9 cellular contexts compared by ENCODE assay signal in the genomic region with DNA sequence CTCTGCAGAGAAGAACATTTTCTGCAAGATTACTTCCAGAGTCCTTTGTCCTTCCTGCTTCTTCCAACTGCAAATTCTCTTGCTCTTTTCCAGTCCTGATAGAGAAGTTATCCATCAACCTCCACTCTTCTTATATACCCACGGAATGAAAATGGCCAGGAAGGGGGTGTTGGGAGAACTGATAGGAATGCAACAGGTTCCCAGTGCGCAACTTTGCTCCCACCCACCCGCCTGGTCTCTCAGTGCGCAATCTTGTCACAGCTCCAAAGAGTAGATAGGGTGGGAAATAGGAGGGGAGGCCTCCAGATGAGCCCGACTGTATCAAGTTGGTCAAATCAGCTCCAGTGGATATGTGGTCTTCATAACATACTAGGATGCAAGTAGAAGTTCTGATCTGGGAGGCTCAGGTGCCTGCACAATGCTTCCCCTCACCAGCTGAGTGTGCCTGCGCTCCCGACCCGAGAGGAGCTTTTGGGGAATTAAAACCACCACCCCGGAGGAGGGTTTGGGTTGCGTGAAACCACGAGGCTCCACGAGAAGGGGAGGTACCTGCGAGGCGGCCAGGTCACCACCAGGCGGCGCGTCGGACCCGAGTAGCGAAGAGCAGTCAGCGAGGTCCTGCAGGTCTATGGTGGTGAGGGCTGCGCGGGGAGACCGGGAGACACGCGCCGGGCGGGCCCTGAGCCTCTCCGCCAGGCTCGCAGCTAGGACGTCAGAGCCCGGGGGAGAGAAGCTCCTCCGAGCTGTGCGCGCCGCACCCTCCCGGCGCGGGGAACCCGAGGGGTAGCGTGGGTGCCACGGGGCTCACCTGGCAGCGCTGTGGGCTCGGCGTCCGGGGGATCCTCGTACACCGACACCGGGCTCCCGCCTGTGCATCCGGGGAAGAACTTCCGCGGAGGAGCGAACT. TPM values are rescaled to one million over a fixed set of nuclear protein-coding genes. Genes with fewer than 3 reads are reported as not detected.
DNase-seq lines count a peak whose midpoint lies in the region; ATAC-seq and TF ChIP-seq lines count a peak whose summit lies in the region.
"Had no signal": no experiment of that assay in that cellular context is flagged by ENCODE, and none has a peak within 500 bp of the region (broad histone marks: within the 10 kb centered on the region; RNA-seq: fewer than 3 reads in every experiment).

No MANE protein-coding gene starts in this region.

- 5% methylated on average over 54 of the region's 54 CpGs for WGBS in HUES64
- 5 to 11% (median 8%) methylated on average over 26 to 54 of the region's 54 CpGs for WGBS in heart left ventricle, 4 donors

- H3K4me1 ChIP-seq in HUES64 (ENCODE audit: insufficient read depth, low read length) (peaks cover 22% of the 10 kb centered on the region; the same call in 1 of the 2 replicates), heart left ventricle (peaks cover 0 to 33% (median 17%) of the 10 kb centered on the region in 12 donors), gastrocnemius medialis (peaks cover 5 to 19% of the 10 kb centered on the region in 2 donors)

- peak overlapping the region; percentile 55 for H3K4me3 ChIP-seq in HUES64 (ENCODE audit: low read length)
- peak overlapping the region in 11 of 12 donors; percentile 18 to 52 (median 38) for H3K4me3 ChIP-seq in heart left ventricle
- H3K4me3 ChIP-seq in gastrocnemius medialis, result peak overlapping the region; percentile 44 to 52 (median 46)

- H3K27me3 ChIP-seq in HUES64 (ENCODE audit: insufficient read depth, low read length), result peaks cover 100% of the 10 kb centered on the region
- H3K27me3 ChIP-seq in heart left ventricle, result peaks cover 71 to 100% (median 100%) of the 10 kb centered on the region in 9 donors
- H3K27me3 ChIP-seq in gastrocnemius medialis, result peaks cover 98 to 100% (median 99%) of the 10 kb centered on the region in 3 donors

- H3K27me3 Mint-ChIP-seq in activated T-helper 2 cell treated with anti-CD3 and anti-CD28 coated beads, Interferon-gamma antibody, Interleukin-2, Interleukin-4, amounts not matched to agents 10 μg/mL and 5 μg/mL and 100 μg/mL, durations not matched to agents 14 hours and 24 hours and 36 hours (ENCODE audit: low read depth), result peaks cover 83% of the 10 kb centered on the region

- H3K27ac ChIP-seq in HUES64 (ENCODE audit: low read depth, low read length) (no peak overlapping the region), heart left ventricle (no peak overlapping the region), gastrocnemius medialis (no peak overlapping the region)

- ATAC-seq in GM21390 (IDR thresholded peaks at IDR 0.05; ENCODE audit: unreplicated experiment) (peak; percentile 61), heart left ventricle (peak in 2 of 4 donors; percentile 45 to 59), gastrocnemius medialis (no peak), HG03039 (IDR thresholded peaks at IDR 0.05; ENCODE audit: unreplicated experiment) (no peak)

- H3K27ac Mint-ChIP-seq in activated T-helper 2 cell treated with anti-CD3 and anti-CD28 coated beads, Interferon-gamma antibody, Interleukin-2, Interleukin-4, amounts not matched to agents 10 μg/mL and 5 μg/mL and 100 μg/mL, durations not matched to agents 14 hours and 24 hours and 36 hours, result no peak overlapping the region

- in situ Hi-C loops in gastrocnemius medialis (cut with MboI; ENCODE audit: low sequenced_read_pairs in 4 of 4), result no loop called here

- H3K36me3 ChIP-seq in HUES64 (ENCODE audit: insufficient read depth, low read length), result no peaks in the 10 kb centered on the region
- H3K36me3 ChIP-seq in heart left ventricle, result no peaks in the 10 kb centered on the region
- H3K36me3 ChIP-seq in gastrocnemius medialis, result no peaks in the 10 kb centered on the region

- H3K4me1 Mint-ChIP-seq in activated T-helper 2 cell treated with anti-CD3 and anti-CD28 coated beads, Interferon-gamma antibody, Interleukin-2, Interleukin-4, amounts not matched to agents 10 μg/mL and 5 μg/mL and 100 μg/mL, durations not matched to agents 14 hours and 24 hours and 36 hours (ENCODE audit: low read depth), result peaks cover 29% of the 10 kb centered on the region

- no peaks in the 10 kb centered on the region for H3K9me3 Mint-ChIP-seq in activated T-helper 2 cell treated with anti-CD3 and anti-CD28 coated beads, Interferon-gamma antibody, Interleukin-2, Interleukin-4, amounts not matched to agents 10 μg/mL and 5 μg/mL and 100 μg/mL, durations not matched to agents 14 hours and 24 hours and 36 hours

- TF ChIP-seq POLR2A in heart left ventricle (IDR thresholded peaks at IDR 0.05) (no peak), gastrocnemius medialis (IDR thresholded peaks at IDR 0.05) (no peak)

- no peaks in the 10 kb centered on the region for H3K36me3 Mint-ChIP-seq in activated T-helper 2 cell treated with anti-CD3 and anti-CD28 coated beads, Interferon-gamma antibody, Interleukin-2, Interleukin-4, amounts not matched to agents 10 μg/mL and 5 μg/mL and 100 μg/mL, durations not matched to agents 14 hours and 24 hours and 36 hours (ENCODE audit: low read depth)

- TF ChIP-seq CTCF in heart left ventricle (IDR thresholded peaks at IDR 0.05) (peak in 8 of 12 donors; percentile 6 to 36 (median 21)), gastrocnemius medialis (IDR thresholded peaks at IDR 0.05 in 4 of 5, conservative IDR thresholded peaks at IDR 0.05 in 1 of 5) (peak in 1 of 5 experiments; percentile 9)

- H3K4me3 Mint-ChIP-seq in activated T-helper 2 cell treated with anti-CD3 and anti-CD28 coated beads, Interferon-gamma antibody, Interleukin-2, Interleukin-4, amounts not matched to agents 10 μg/mL and 5 μg/mL and 100 μg/mL, durations not matched to agents 14 hours and 24 hours and 36 hours (ENCODE audit: low read depth), result peak overlapping the region; percentile 50

- intact Hi-C loops in activated T-helper 2 cell treated with anti-CD3 and anti-CD28 coated beads, Interferon-gamma antibody, Interleukin-2, Interleukin-4, amounts not matched to agents 10 μg/mL and 5 μg/mL and 100 μg/mL, durations not matched to agents 14 hours and 24 hours and 36 hours (cut with micrococcal nuclease), result loop anchor here (5.0 to 10.0 kb wide), 2 partner anchors 341 to 466 kb away; no protein-coding TSS in a partner anchor
- intact Hi-C loops in heart left ventricle (cut with DNase I), result loop anchor here in 2 of 10 donors (5.0 to 10.0 kb wide), 2 partner anchors 49 to 51 kb away; partner anchors contain the start of gene CDC20B (in 1 of the 2)
- intact Hi-C loops in gastrocnemius medialis (cut with DNase I; ENCODE audit: low total_unique reads), result no loop called here

- H3K9ac ChIP-seq in HUES64 (ENCODE audit: low read depth, low read length), result no peak overlapping the region

- no peaks in the 10 kb centered on the region for H3K9me3 ChIP-seq in HUES64 (ENCODE audit: insufficient read depth, low read depth, low read length)
- H3K9me3 ChIP-seq in heart left ventricle, result no peaks in the 10 kb centered on the region
- H3K9me3 ChIP-seq in gastrocnemius medialis, result no peaks in the 10 kb centered on the region

- DNase-seq in DMS 273 treated with DMSO at 0.1 percent for 48 hours (lab: John Stamatoyannopoulos, UW) (peak; percentile 57), OCI-M1 (lab: John Stamatoyannopoulos, UW) (peak; percentile 59), heart left ventricle (peak in 2 of 5 donors; percentile 26 to 73), gastrocnemius medialis (no peak)
- peak; percentile 50 for DNase-seq in activated T-helper 2 cell treated with anti-CD3 and anti-CD28 coated beads, Interferon-gamma antibody, Interleukin-2, Interleukin-4, amounts not matched to agents 10 μg/mL and 5 μg/mL and 100 μg/mL, durations not matched to agents 14 hours and 24 hours and 36 hours (ENCODE audit: low spot score)

RNA-seq across cellular contexts. Expression of gene MCIDAS, which starts 0.8 kb away (rescaled TPM):
- polyA plus RNA-seq in HUES64 (2013, experiment 1 of 2), result not detected
- 0.44 TPM for polyA plus RNA-seq in HUES64 (2013, experiment 2 of 2)
- not detected in 2 replicates for total RNA-seq in activated T-helper 2 cell treated with anti-CD3 and anti-CD28 coated beads, Interferon-gamma antibody, Interleukin-2, Interleukin-4, amounts not matched to agents 10 μg/mL and 5 μg/mL and 100 μg/mL, durations not matched to agents 14 hours and 24 hours and 36 hours
- not detected for total RNA-seq in heart left ventricle
- polyA plus RNA-seq in heart left ventricle, result not detected
- not detected for total RNA-seq in gastrocnemius medialis

RNA-seq across cellular contexts. Expression of gene CCNO, which starts 7.1 kb away (rescaled TPM):
- polyA plus RNA-seq in HUES64 (2013, experiment 1 of 2), result 0.20 TPM
- 0.25 TPM for polyA plus RNA-seq in HUES64 (2013, experiment 2 of 2)
- total RNA-seq in activated T-helper 2 cell treated with anti-CD3 and anti-CD28 coated beads, Interferon-gamma antibody, Interleukin-2, Interleukin-4, amounts not matched to agents 10 μg/mL and 5 μg/mL and 100 μg/mL, durations not matched to agents 14 hours and 24 hours and 36 hours, result 0.27 TPM in 1 of 2 replicates, not detected in the other
- under 1 TPM in 2 of 9 donors, not detected in 7; 0.23 to 0.36 TPM for total RNA-seq in heart left ventricle
- under 1 TPM in 1 of 2 donors, not detected in 1; 0.04 TPM for polyA plus RNA-seq in heart left ventricle
- not detected for total RNA-seq in gastrocnemius medialis

RNA-seq across cellular contexts. Expression of gene CDC20B, which starts 53.3 kb away (rescaled TPM):
- polyA plus RNA-seq in HUES64 (2013, experiment 1 of 2), result 0.10 TPM
- polyA plus RNA-seq in HUES64 (2013, experiment 2 of 2), result 0.13 TPM
- total RNA-seq in activated T-helper 2 cell treated with anti-CD3 and anti-CD28 coated beads, Interferon-gamma antibody, Interleukin-2, Interleukin-4, amounts not matched to agents 10 μg/mL and 5 μg/mL and 100 μg/mL, durations not matched to agents 14 hours and 24 hours and 36 hours, result 0.18 TPM in 1 of 2 replicates, not detected in the other
- total RNA-seq in heart left ventricle, result not detected
- not detected for polyA plus RNA-seq in heart left ventricle
- total RNA-seq in gastrocnemius medialis, result not detected
- polyA plus RNA-seq: adipose tissue had no signal

Comparison
In these comparisons a context has a peak if more than half of its experiments do, and no peak if none do; other contexts are left out.
1. DNase-seq: peak in DMS 273 treated with DMSO at 0.1 percent for 48 hours (single experiment), OCI-M1 (single experiment) and activated T-helper 2 cell treated with anti-CD3 and anti-CD28 coated beads, Interferon-gamma antibody, Interleukin-2, Interleukin-4, amounts not matched to agents 10 μg/mL and 5 μg/mL and 100 μg/mL, durations not matched to agents 14 hours and 24 hours and 36 hours (single experiment); none in gastrocnemius medialis (0 of 2).
2. Peak in every context shown above with its lines, with median percentiles within 50 percentile points of each other: H3K4me3 ChIP-seq.